In the genomic region with DNA sequence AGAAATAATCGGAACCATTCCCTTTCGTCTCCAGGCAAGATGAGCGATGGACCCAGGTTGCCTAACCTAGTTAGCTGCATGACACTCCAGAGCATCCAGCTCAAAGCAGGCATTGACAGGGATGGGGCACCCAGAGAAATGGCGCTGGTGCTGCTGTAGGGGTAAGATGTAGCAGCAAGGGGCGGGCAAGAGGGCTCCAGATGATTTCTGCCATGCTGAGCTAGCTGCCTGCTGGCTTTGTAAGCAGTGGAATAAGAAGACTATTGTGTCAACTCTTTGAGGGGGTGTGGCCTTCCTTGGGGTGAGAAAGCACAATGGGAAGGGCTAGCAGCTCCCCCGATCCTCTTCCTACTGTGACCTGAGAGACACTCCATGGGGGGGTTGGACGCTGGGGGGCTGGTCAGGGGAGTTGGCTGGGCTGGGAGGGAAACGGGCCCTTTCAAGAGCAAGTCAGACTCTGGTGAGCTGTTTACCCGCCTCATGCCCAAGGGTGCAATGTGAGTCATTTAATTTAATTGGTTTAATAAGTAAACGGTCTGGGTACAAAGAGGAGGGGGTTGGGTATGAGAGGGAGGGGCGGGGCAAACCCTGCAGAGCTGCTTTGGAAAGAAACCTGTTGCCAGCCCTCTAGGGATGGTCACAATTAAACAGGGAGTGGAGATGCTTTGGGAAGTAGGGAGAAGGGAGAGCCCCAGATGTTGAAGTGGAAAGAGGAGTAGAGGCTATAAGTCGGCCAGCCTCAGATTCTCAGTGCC, we compare ENCODE assay signal across 10 cellular contexts. TPM values are rescaled to one million over a fixed set of nuclear protein-coding genes. Genes with fewer than 3 reads are reported as not detected.
DNase-seq lines count a peak whose midpoint lies in the region; ATAC-seq, FAIRE-seq and TF ChIP-seq lines count a peak whose summit lies in the region.
"Had no signal": no experiment of that assay in that cellular context is flagged by ENCODE, and none has a peak within 500 bp of the region (broad histone marks: within the 10 kb centered on the region; RNA-seq: fewer than 3 reads in every experiment).

No MANE protein-coding gene starts in this region.

- FAIRE-seq in keratinocyte (lab: Jason Lieb, UNC): peak; percentile 83
- FAIRE-seq: K562 had no signal

- peak overlapping the region; percentile 73 for H3K4me2 ChIP-seq in keratinocyte (ENCODE audit: control insufficient read depth, extremely low read depth, insufficient read depth, low read depth, low read length)

- H3K9me1 ChIP-seq in keratinocyte (ENCODE audit: control insufficient read depth, extremely low read depth, insufficient read depth, low read length): peaks cover 2% of the 10 kb centered on the region

- H3K36me3 ChIP-seq in HUES6 (ENCODE audit: control insufficient read depth, insufficient read depth, low read length) (no peaks in the 10 kb centered on the region), keratinocyte (ENCODE audit: control insufficient read depth in 2 of 2, extremely low read depth in 1 of 2, insufficient read depth in 2 of 2, low read length in 2 of 2) (no peaks in the 10 kb centered on the region)

- peak overlapping the region; percentile 40 for H3K4me3 ChIP-seq in HUES6 (ENCODE audit: low read depth, low read length)
- H3K4me3 ChIP-seq in keratinocyte (ENCODE audit: control insufficient read depth in 2 of 3, extremely low read depth in 1 of 3, insufficient read depth in 2 of 3, low read depth in 1 of 3, low read length in 3 of 3): peak overlapping the region in 2 of 3 experiments; percentile 38 to 47
- H3K4me3 ChIP-seq: K562 had no signal

- H4K20me1 ChIP-seq in keratinocyte (ENCODE audit: control insufficient read depth, extremely low read depth, insufficient read depth, low read length): no peaks in the 10 kb centered on the region

- dilution Hi-C loops in keratinocyte (cut with MboI; ENCODE audit: extremely low pct_ligation_motif_present, low sequenced_read_pairs): no loop called here

- DNase-seq in A172 (ENCODE audit: low spot score): peak; percentile 34
- peak; percentile 68 for DNase-seq in SK-MEL-5 (ENCODE audit: low read depth, low spot score)
- no peak for DNase-seq in keratinocyte (ENCODE audit: low read depth, low spot score)
- no peak for DNase-seq in dedifferentiated amniotic fluid mesenchymal stem cell (ENCODE audit: extremely low spot score)
- DNase-seq in stimulated activated CD4-positive, alpha-beta T cell treated with anti-CD3 and anti-CD28 coated beads, Interleukin-2, amount 100 ng/mL, for 24 hours: no peak
- DNase-seq in activated T-cell treated with anti-CD3 and anti-CD28 coated beads, Interleukin-2, amount 50 U/mL, for 48 hours: no peak
- DNase-seq: activated CD4-positive, alpha-beta T cell treated with anti-CD3 and anti-CD28 coated beads, Interleukin-2, amount 50 U/mL, for 48 hours had no signal

- H2AFZ ChIP-seq in keratinocyte (ENCODE audit: control insufficient read depth, low read length): peak overlapping the region; percentile 20

- H3K27me3 ChIP-seq in HUES6 (ENCODE audit: control insufficient read depth, insufficient read depth, low read length): no peaks in the 10 kb centered on the region
- H3K27me3 ChIP-seq in keratinocyte (ENCODE audit: control insufficient read depth, extremely low read depth, insufficient read depth, low read length): no peaks in the 10 kb centered on the region

- in situ Hi-C loops in SK-MEL-5 (cut with HindIII; ENCODE audit: low pct_unique_long_range_greater_than_20kb, low sequenced_read_pairs): no loop called here

- no peak for ATAC-seq in GM18867 (IDR thresholded peaks at IDR 0.05; ENCODE audit: unreplicated experiment)
- ATAC-seq: K562 had no signal

- H3K27ac ChIP-seq in HUES6 (ENCODE audit: low read depth, low read length): no peak overlapping the region
- H3K27ac ChIP-seq in keratinocyte (ENCODE audit: control insufficient read depth, insufficient read depth, low read length): peak overlapping the region; percentile 85

- H3K4me1 ChIP-seq in HUES6 (ENCODE audit: control insufficient read depth, insufficient read depth, low read length) (peaks cover 28% of the 10 kb centered on the region), keratinocyte (ENCODE audit: control insufficient read depth, extremely low read depth, insufficient read depth, low read length) (peaks cover 23% of the 10 kb centered on the region)

- H3K79me2 ChIP-seq in keratinocyte (ENCODE audit: control insufficient read depth, insufficient read depth, low read length): no peaks in the 10 kb centered on the region

- no peak for TF ChIP-seq CTCF in keratinocyte (optimal IDR thresholded peaks at IDR 0.05 in 1 of 3, IDR thresholded peaks at IDR 0.05 in 1 of 3, conservative IDR thresholded peaks at IDR 0.05 in 1 of 3; ENCODE audit: extremely low read depth in 1 of 3, insufficient read depth in 2 of 3, low read length in 3 of 3)

- H3K9me3 ChIP-seq in HUES6 (ENCODE audit: control insufficient read depth, insufficient read depth, low read depth, low read length) (peaks cover 4% of the 10 kb centered on the region; the same call in 1 of the 2 replicates), keratinocyte (ENCODE audit: control insufficient read depth, low read depth, low read length) (no peaks in the 10 kb centered on the region)

- H3K9ac ChIP-seq in HUES6 (ENCODE audit: low read length) (peak overlapping the region; percentile 54), keratinocyte (ENCODE audit: control insufficient read depth, extremely low read depth, insufficient read depth, low read length) (peak overlapping the region; percentile 53)

RNA-seq across cellular contexts. Expression of a gene that starts 50.5 kb away (rescaled TPM):
- 1.9 and 2.5 TPM in 2 replicates for total RNA-seq in A172 (2014; rRNA removed; shearing (Covaris generic))
- 0.34 and 1.2 TPM in 2 replicates for total RNA-seq in SK-MEL-5 (2014; rRNA removed; shearing (Covaris generic))
- 0.62 and 0.92 TPM in 2 replicates for polyA plus RNA-seq in SK-MEL-5 (2015; cell fraction: cytosol; rRNA removed)
- 0.90 and 5.0 TPM in 2 replicates for polyA plus RNA-seq in SK-MEL-5 (2015; cell fraction: nucleus; rRNA removed)
- 7.5 to 14.6 TPM (median 8.4 TPM) in 3 replicates for polyA plus RNA-seq in keratinocyte
- polyA plus RNA-seq in keratinocyte (2011; ENCODE audit: low read depth): 9.6 TPM
- 5.0 and 5.1 TPM in 2 replicates for polyA plus RNA-seq in keratinocyte (2011; cell fraction: cytosol; rRNA removed)
- polyA plus RNA-seq in keratinocyte (2011; cell fraction: nucleus; rRNA removed): 30.3 TPM in 2 replicates
- polyA plus RNA-seq in keratinocyte (2012; ENCODE audit: low replicate concordance): 6.2 and 25.6 TPM in 2 replicates
- 14.4 to 17.2 TPM (median 14.7 TPM) in 3 replicates for polyA minus RNA-seq in keratinocyte
- 5.6 TPM for polyA minus RNA-seq in keratinocyte (2011; cell fraction: cytosol; rRNA and poly(A)+ RNA removed)
- 15.7 and 27.1 TPM in 2 replicates for polyA minus RNA-seq in keratinocyte (2011; cell fraction: nucleus; rRNA and poly(A)+ RNA removed)

Comparison
In these comparisons a context has a peak if more than half of its experiments do, and no peak if none do; other contexts are left out.
1. DNase-seq: peak in A172 (single experiment) and SK-MEL-5 (single experiment); none in keratinocyte (single experiment), dedifferentiated amniotic fluid mesenchymal stem cell (single experiment), stimulated activated CD4-positive, alpha-beta T cell treated with anti-CD3 and anti-CD28 coated beads, Interleukin-2, amount 100 ng/mL, for 24 hours (0 of 2) and activated T-cell treated with anti-CD3 and anti-CD28 coated beads, Interleukin-2, amount 50 U/mL, for 48 hours (0 of 2).